Comparison of ENCODE assay signal across 14 cellular contexts in the genomic region with DNA sequence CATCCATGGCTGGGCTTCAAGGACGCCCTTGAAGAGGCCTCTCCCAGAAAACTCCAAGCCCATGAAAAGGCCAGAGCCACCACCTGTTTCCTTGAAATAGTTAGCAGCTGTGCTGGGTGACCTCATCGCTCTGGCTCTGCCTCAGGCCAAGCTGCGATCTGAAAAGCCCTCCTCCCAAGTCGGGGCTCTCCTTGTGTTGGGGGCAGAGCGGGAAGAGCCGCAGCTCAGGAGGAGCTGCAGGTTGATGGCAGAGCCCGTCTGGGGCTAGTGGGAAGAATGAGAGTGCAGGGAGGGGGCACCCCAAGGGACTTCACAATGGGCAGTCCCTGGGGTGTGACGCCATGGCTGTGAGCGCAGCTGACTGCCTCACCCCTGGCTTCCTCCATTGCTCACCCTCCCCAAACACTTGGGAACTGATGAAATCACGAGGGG. TPM values are rescaled to one million over a fixed set of nuclear protein-coding genes. Genes with fewer than 3 reads are reported as not detected.
DNase-seq lines count a peak whose midpoint lies in the region; ATAC-seq, FAIRE-seq and TF ChIP-seq lines count a peak whose summit lies in the region.
"Had no signal": no experiment of that assay in that cellular context is flagged by ENCODE, and none has a peak within 500 bp of the region (broad histone marks: within the 10 kb centered on the region; RNA-seq: fewer than 3 reads in every experiment).

No MANE protein-coding gene starts in this region.

- H3K4me2 ChIP-seq in GM23338 = peak overlapping the region; percentile 33

- intact Hi-C loops in gastrocnemius medialis (cut with DNase I; ENCODE audit: low total_unique reads) = loop anchor here (5.0 kb wide), 1 partner anchor 228 kb away; a partner anchor contains a TSS

- peaks cover 6% of the 10 kb centered on the region for H3K27me3 Mint-ChIP-seq in GM23338 (ENCODE audit: insufficient read depth, low read depth, poor library complexity)

- no peaks in the 10 kb centered on the region for H3K36me3 Mint-ChIP-seq in GM23338 (ENCODE audit: low read depth)

- peak; percentile 82 for ATAC-seq in GM23338
- ATAC-seq in gastroesophageal sphincter = peak; percentile 70
- peak; percentile 75 to 79 for ATAC-seq in gastrocnemius medialis
- no peak for ATAC-seq in GM21515 (IDR thresholded peaks at IDR 0.05; ENCODE audit: unreplicated experiment)

- peak overlapping the region; percentile 86; the same call in 1 of the 2 replicates for H2AFZ ChIP-seq in GM23338

- peaks cover 29% of the 10 kb centered on the region for H3K4me1 Mint-ChIP-seq in GM23338

- H3K4me1 ChIP-seq in GM23338 (ENCODE audit: insufficient read depth) (peaks cover 15% of the 10 kb centered on the region; the same call in 1 of the 2 replicates), gastroesophageal sphincter (peaks cover 0 to 42% (median 4%) of the 10 kb centered on the region in 3 donors), gastrocnemius medialis (peaks cover 48 to 58% of the 10 kb centered on the region in 2 donors)
- H3K4me1 ChIP-seq: SJSA1 had no signal

- no peaks in the 10 kb centered on the region for H4K20me1 ChIP-seq in GM23338 (replicated peaks; ENCODE audit: insufficient read depth)

- TF ChIP-seq CTCF in GM23338 (conservative IDR thresholded peaks at IDR 0.05; ENCODE audit: low read depth in 2 of 2) (no peak), gastroesophageal sphincter (IDR thresholded peaks at IDR 0.05) (no peak), gastrocnemius medialis (IDR thresholded peaks at IDR 0.05 in 4 of 5, conservative IDR thresholded peaks at IDR 0.05 in 1 of 5) (no peak), D721Med (IDR thresholded peaks at IDR 0.05; ENCODE audit: insufficient read depth, missing control alignments) (no peak)

- no peak overlapping the region for H3K27ac Mint-ChIP-seq in GM23338

- DNase-seq in GM23338 (ENCODE audit: low spot score) (peak; percentile 52), NCI-H446 treated with DMSO at 0.1 percent for 48 hours (lab: John Stamatoyannopoulos, UW) (peak; percentile 76), gastrocnemius medialis (peak; percentile 69 to 86), T-helper 2 cell (no peak), HCEC 1CT (no peak), D721Med (ENCODE audit: insufficient read length, low spot score) (no peak)
- DNase-seq: activated CD4-positive, alpha-beta T cell treated with anti-CD3 and anti-CD28 coated beads, Interleukin-2, amount 50 U/mL, for 4 hours; amniotic stem cell; MG63; small intestine; stimulated activated CD8-positive, alpha-beta memory T cell treated with anti-CD3 and anti-CD28 coated beads, Interleukin-4, amount 100 ng/mL, for 48 hours had no signal

- WGBS in gastroesophageal sphincter (ENCODE audit: low coverage in 1 of 2), 2 donors = 10 to 14% methylated on average over 1 to 2 of the region's 10 CpGs

- no peak for FAIRE-seq in D721Med (lab: Jason Lieb, UNC)
- FAIRE-seq: small intestine had no signal

- in situ Hi-C loops in gastrocnemius medialis (cut with MboI; ENCODE audit: low sequenced_read_pairs in 4 of 4) = loop anchor here (5.0 to 25.0 kb wide), 2 partner anchors 178 to 463 kb away; no protein-coding TSS in a partner anchor

- no peak overlapping the region for H3K27ac ChIP-seq in GM23338 (ENCODE audit: low read depth)
- H3K27ac ChIP-seq in gastroesophageal sphincter = peak overlapping the region in 2 of 4 donors; percentile 40 to 47
- H3K27ac ChIP-seq in gastrocnemius medialis = peak overlapping the region; percentile 81 to 89 (median 84)
- H3K27ac ChIP-seq: SJSA1 had no signal

- H3K79me2 ChIP-seq in GM23338 (replicated peaks; ENCODE audit: insufficient read depth) = no peaks in the 10 kb centered on the region

- no peak for TF ChIP-seq EP300 in gastroesophageal sphincter (IDR thresholded peaks at IDR 0.05)

- H3K27me3 ChIP-seq in GM23338 (ENCODE audit: insufficient read depth) (no peaks in the 10 kb centered on the region), gastroesophageal sphincter (peaks cover 48% of the 10 kb centered on the region), gastrocnemius medialis (no peaks in the 10 kb centered on the region)
- H3K27me3 ChIP-seq: MG63, SJSA1 had no signal

- no peaks in the 10 kb centered on the region for H3K36me3 ChIP-seq in GM23338 (ENCODE audit: insufficient read depth)
- no peaks in the 10 kb centered on the region for H3K36me3 ChIP-seq in gastroesophageal sphincter
- H3K36me3 ChIP-seq in gastrocnemius medialis = no peaks in the 10 kb centered on the region
- H3K36me3 ChIP-seq: MG63, SJSA1 had no signal

- H3K9me3 Mint-ChIP-seq in GM23338 = no peaks in the 10 kb centered on the region; the same call in 2 of the 3 replicates

- H3F3A ChIP-seq in GM23338 (replicated peaks; ENCODE audit: low read depth) = 0 out of 2 replicates have a peak, but pooled peaks cover 2% of the 10 kb centered on the region

- TF ChIP-seq POLR2A in gastroesophageal sphincter (IDR thresholded peaks at IDR 0.05) (no peak), gastrocnemius medialis (IDR thresholded peaks at IDR 0.05) (no peak)

- H3K4me3 ChIP-seq in GM23338 (no peak overlapping the region), gastroesophageal sphincter (no peak overlapping the region), gastrocnemius medialis (peak overlapping the region in 3 of 4 donors; percentile 15 to 23 (median 22))
- H3K4me3 ChIP-seq: MG63, SJSA1 had no signal

- no peaks in the 10 kb centered on the region for H3K9me3 ChIP-seq in gastroesophageal sphincter
- no peaks in the 10 kb centered on the region for H3K9me3 ChIP-seq in gastrocnemius medialis
- H3K9me3 ChIP-seq: MG63, SJSA1 had no signal

- H3K4me3 Mint-ChIP-seq in GM23338 = peak overlapping the region; percentile 12; the same call in 1 of the 3 replicates

- 0 out of 2 replicates have a peak, but pooled peaks cover 3% of the 10 kb centered on the region for H3K9me2 ChIP-seq in GM23338 (ENCODE audit: insufficient read depth)

TF ChIP-seq in GM23338, 12 proteins besides CTCF, POLR2A, EP300 and RAD21:
- no peak for TF ChIP-seq NANOG (IDR thresholded peaks at IDR 0.05; ENCODE audit: borderline replicate concordance)
- TF ChIP-seq ZNF114 (CRISPR knock-in tag; IDR thresholded peaks at IDR 0.05) = no peak
- TF ChIP-seq, protein P1, sequence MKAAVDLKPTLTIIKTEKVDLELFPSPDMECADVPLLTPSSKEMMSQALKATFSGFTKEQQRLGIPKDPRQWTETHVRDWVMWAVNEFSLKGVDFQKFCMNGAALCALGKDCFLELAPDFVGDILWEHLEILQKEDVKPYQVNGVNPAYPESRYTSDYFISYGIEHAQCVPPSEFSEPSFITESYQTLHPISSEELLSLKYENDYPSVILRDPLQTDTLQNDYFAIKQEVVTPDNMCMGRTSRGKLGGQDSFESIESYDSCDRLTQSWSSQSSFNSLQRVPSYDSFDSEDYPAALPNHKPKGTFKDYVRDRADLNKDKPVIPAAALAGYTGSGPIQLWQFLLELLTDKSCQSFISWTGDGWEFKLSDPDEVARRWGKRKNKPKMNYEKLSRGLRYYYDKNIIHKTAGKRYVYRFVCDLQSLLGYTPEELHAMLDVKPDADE (IDR thresholded peaks at IDR 0.05) = no peak
- no peak for TF ChIP-seq EZH2 (IDR thresholded peaks at IDR 0.05; ENCODE audit: low read depth, unreplicated experiment)
- TF ChIP-seq, protein P2, sequence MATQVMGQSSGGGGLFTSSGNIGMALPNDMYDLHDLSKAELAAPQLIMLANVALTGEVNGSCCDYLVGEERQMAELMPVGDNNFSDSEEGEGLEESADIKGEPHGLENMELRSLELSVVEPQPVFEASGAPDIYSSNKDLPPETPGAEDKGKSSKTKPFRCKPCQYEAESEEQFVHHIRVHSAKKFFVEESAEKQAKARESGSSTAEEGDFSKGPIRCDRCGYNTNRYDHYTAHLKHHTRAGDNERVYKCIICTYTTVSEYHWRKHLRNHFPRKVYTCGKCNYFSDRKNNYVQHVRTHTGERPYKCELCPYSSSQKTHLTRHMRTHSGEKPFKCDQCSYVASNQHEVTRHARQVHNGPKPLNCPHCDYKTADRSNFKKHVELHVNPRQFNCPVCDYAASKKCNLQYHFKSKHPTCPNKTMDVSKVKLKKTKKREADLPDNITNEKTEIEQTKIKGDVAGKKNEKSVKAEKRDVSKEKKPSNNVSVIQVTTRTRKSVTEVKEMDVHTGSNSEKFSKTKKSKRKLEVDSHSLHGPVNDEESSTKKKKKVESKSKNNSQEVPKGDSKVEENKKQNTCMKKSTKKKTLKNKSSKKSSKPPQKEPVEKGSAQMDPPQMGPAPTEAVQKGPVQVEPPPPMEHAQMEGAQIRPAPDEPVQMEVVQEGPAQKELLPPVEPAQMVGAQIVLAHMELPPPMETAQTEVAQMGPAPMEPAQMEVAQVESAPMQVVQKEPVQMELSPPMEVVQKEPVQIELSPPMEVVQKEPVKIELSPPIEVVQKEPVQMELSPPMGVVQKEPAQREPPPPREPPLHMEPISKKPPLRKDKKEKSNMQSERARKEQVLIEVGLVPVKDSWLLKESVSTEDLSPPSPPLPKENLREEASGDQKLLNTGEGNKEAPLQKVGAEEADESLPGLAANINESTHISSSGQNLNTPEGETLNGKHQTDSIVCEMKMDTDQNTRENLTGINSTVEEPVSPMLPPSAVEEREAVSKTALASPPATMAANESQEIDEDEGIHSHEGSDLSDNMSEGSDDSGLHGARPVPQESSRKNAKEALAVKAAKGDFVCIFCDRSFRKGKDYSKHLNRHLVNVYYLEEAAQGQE (IDR thresholded peaks at IDR 0.05; ENCODE audit: unreplicated experiment) = no peak
- TF ChIP-seq POLR2AphosphoS5 (IDR thresholded peaks at IDR 0.05; ENCODE audit: low read depth) = no peak
- no peak for TF ChIP-seq STAT1 (IDR thresholded peaks at IDR 0.05; ENCODE audit: unreplicated experiment)
- TF ChIP-seq CREB1 (CRISPR knock-in tag; IDR thresholded peaks at IDR 0.05; ENCODE audit: low read depth) = no peak
- TF ChIP-seq ZNF331 (CRISPR knock-in tag; IDR thresholded peaks at IDR 0.05; ENCODE audit: low read depth) = no peak
- TF ChIP-seq EZH2phosphoT487 (IDR thresholded peaks at IDR 0.05; ENCODE audit: unreplicated experiment) = no peak
- no peak for TF ChIP-seq JUNB (IDR thresholded peaks at IDR 0.05; ENCODE audit: unreplicated experiment)

RNA-seq across cellular contexts. Expression of a gene that starts 50.0 kb away (rescaled TPM):
- total RNA-seq in GM23338 (2014; rRNA removed; shearing (Covaris generic)) = 65.4 and 71.0 TPM in 2 replicates
- polyA plus RNA-seq in GM23338 (2016; fragmentation: Nextera tagmentation; extraction: Ambion mirVana) = 8.2 and 9.5 TPM in 2 replicates
- 10 to 100 TPM in 3 of 4 donors, 1 to 10 TPM in 1; 2.8 to 11.6 (median 11.5) TPM for total RNA-seq in gastroesophageal sphincter
- 100 to 1,000 TPM in 3 of 4 donors, 10 to 100 TPM in 1; 60.2 to 198 (median 161) TPM for total RNA-seq in gastrocnemius medialis

Comparison
In these comparisons a context has a peak if more than half of its experiments do, and no peak if none do; other contexts are left out.
1. DNase-seq: peak in GM23338 (single experiment), NCI-H446 treated with DMSO at 0.1 percent for 48 hours (single experiment) and gastrocnemius medialis (2 of 2); none in T-helper 2 cell (0 of 5), HCEC 1CT (single experiment) and D721Med (single experiment).
2. H3K4me3 ChIP-seq: peak in gastrocnemius medialis (3 of 4); none in GM23338 (single experiment) and gastroesophageal sphincter (0 of 2).